In the genomic region with DNA sequence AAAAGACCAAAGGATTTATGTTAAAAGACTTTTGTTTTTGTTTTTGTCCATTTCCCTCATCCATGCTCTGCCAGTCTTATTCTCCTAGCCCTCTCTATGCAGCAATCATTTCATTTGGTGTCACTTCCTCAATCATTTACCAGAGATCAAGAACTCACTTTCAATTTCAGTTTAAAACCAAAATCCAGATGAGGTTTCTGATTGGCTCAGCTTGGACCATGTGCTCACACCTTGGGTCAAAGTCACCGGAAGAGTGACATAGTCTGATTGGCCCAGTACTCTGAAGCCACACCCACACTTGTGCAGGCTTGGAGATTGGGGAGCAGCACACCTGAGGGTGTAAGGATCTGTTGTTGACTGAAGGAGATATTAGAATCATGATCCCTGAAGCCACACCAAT, we compare ENCODE assay signal across 9 cellular contexts.
DNase-seq lines count a peak whose midpoint lies in the region; ATAC-seq, FAIRE-seq and TF ChIP-seq lines count a peak whose summit lies in the region.
"Had no signal": no experiment of that assay in that cellular context is flagged by ENCODE, and none has a peak within 500 bp of the region (broad histone marks: within the 10 kb centered on the region; RNA-seq: fewer than 3 reads in every experiment).

No MANE protein-coding gene starts in this region.

- in situ Hi-C loops in HepG2 (cut with HindIII; ENCODE audit: extremely low pct_ligation_motif_present, low pct_unique_long_range_greater_than_20kb): no loop called here
- in situ Hi-C loops in SK-MEL-5 (cut with HindIII; ENCODE audit: low pct_unique_long_range_greater_than_20kb, low sequenced_read_pairs): no loop called here

- WGBS in liver: 20% methylated on average over 1 of the region's 1 CpG
- WGBS in HepG2 (ENCODE audit: low lambda C conversion rate): 8% methylated on average over 1 of the region's 1 CpG
- WGBS in esophagus squamous epithelium, 2 donors: 33 to 85% methylated on average over 1 of the region's 1 CpG

- H3K27me3 ChIP-seq in liver (ENCODE audit: control insufficient read depth in 4 of 4, insufficient read depth in 4 of 4, low read length in 3 of 4) (no peaks in the 10 kb centered on the region), HepG2 (ENCODE audit: control insufficient read depth in 1 of 2, insufficient read depth in 2 of 2, low read length in 2 of 2) (no peaks in the 10 kb centered on the region), esophagus squamous epithelium (no peaks in the 10 kb centered on the region)

- H3K9ac ChIP-seq in liver (ENCODE audit: low read depth in 1 of 2, low read length in 2 of 2) (peak overlapping the region in 1 of 2 donors; percentile 17), HepG2 (ENCODE audit: insufficient read depth, low read depth, low read length) (no peak overlapping the region)

- H3K4me1 ChIP-seq in liver (ENCODE audit: control insufficient read depth in 4 of 4, insufficient read depth in 4 of 4, low read length in 3 of 4) (peaks cover 0 to 17% (median 9%) of the 10 kb centered on the region in 4 donors), HepG2 (ENCODE audit: insufficient read depth, low read length) (no peaks in the 10 kb centered on the region), esophagus squamous epithelium (peaks cover 0 to 20% (median 6%) of the 10 kb centered on the region in 3 donors)

- H3K9me3 Mint-ChIP-seq in nephron progenitor cell: no peaks in the 10 kb centered on the region

- H3K36me3 Mint-ChIP-seq in nephron progenitor cell (ENCODE audit: low read depth): no peaks in the 10 kb centered on the region

- TF ChIP-seq EP300 in HepG2 (IDR thresholded peaks at IDR 0.05; ENCODE audit: low read depth in 2 of 2, low read length in 2 of 2) (no peak), HepG2 (CRISPR knock-in tag; IDR thresholded peaks at IDR 0.05; ENCODE audit: borderline replicate concordance) (no peak)

- H3K4me2 ChIP-seq in HepG2 (ENCODE audit: low read depth, low read length): no peak overlapping the region

- no TSS peak for BruUV-seq in HepG2 (replicated peaks; lab: Mats Ljungman, UMichigan)

- peaks cover 15% of the 10 kb centered on the region for H3K4me1 Mint-ChIP-seq in nephron progenitor cell

- H3K27ac Mint-ChIP-seq in nephron progenitor cell: no peak overlapping the region

- H3K79me2 ChIP-seq in HepG2 (ENCODE audit: insufficient read depth, low read length): no peaks in the 10 kb centered on the region

- ATAC-seq in HepG2: no peak
- peak; percentile 87 for ATAC-seq in HG02973 (IDR thresholded peaks at IDR 0.05; ENCODE audit: unreplicated experiment)
- ATAC-seq in left colon: peak; percentile 74

- no peak overlapping the region for H3K4me3 Mint-ChIP-seq in nephron progenitor cell

- H3K4me3 ChIP-seq in liver (ENCODE audit: low read depth in 1 of 3, low read length in 3 of 3) (peak overlapping the region; percentile 28 to 53 (median 31)), HepG2 (replicated peaks in 1 of 3; ENCODE audit: insufficient read depth in 1 of 3, low read depth in 2 of 3, low read length in 3 of 3) (no peak overlapping the region), esophagus squamous epithelium (no peak overlapping the region)

- H2AFZ ChIP-seq in HepG2 (ENCODE audit: low read length): no peak overlapping the region

- H3K9me3 ChIP-seq in liver (ENCODE audit: control insufficient read depth in 4 of 4, low read length in 3 of 4): no peaks in the 10 kb centered on the region
- H3K9me3 ChIP-seq in HepG2 (ENCODE audit: low read length): no peaks in the 10 kb centered on the region
- H3K9me3 ChIP-seq in esophagus squamous epithelium: no peaks in the 10 kb centered on the region

- TF ChIP-seq RAD21 in liver (IDR thresholded peaks at IDR 0.05): no peak
- TF ChIP-seq RAD21 in HepG2 (CRISPR knock-in tag; IDR thresholded peaks at IDR 0.05): no peak

- no peaks in the 10 kb centered on the region for H3K27me3 Mint-ChIP-seq in nephron progenitor cell (ENCODE audit: low read depth, poor library complexity)

- no peaks in the 10 kb centered on the region for H4K20me1 ChIP-seq in HepG2 (ENCODE audit: insufficient read depth, low read length)

- TF ChIP-seq POLR2A in HepG2 (IDR thresholded peaks at IDR 0.05; ENCODE audit: insufficient read depth in 1 of 2, low read depth in 2 of 2, low read length in 2 of 2): no peak
- TF ChIP-seq POLR2A in esophagus squamous epithelium (IDR thresholded peaks at IDR 0.05): no peak

- POLR2A ChIA-PET in HepG2 (lab: Yijun Ruan, JAX): no interaction called here

- TF ChIP-seq CTCF in liver (IDR thresholded peaks at IDR 0.05; ENCODE audit: low read depth, low read length, missing input control) (no peak), HepG2 (CRISPR knock-in tag; IDR thresholded peaks at IDR 0.05) (no peak), nephron progenitor cell (IDR thresholded peaks at IDR 0.05) (no peak), esophagus squamous epithelium (IDR thresholded peaks at IDR 0.05) (no peak)

- CTCF ChIA-PET in HepG2 (lab: Yijun Ruan, JAX; ENCODE audit: low intra/inter-chr PET ratio, low total read pairs): no interaction called here

- H3K27ac ChIP-seq in liver (ENCODE audit: low read depth in 1 of 2, low read length in 2 of 2) (peak overlapping the region in 1 of 2 donors; percentile 44), HepG2 (ENCODE audit: extremely low read length, insufficient read depth, low read length) (no peak overlapping the region), esophagus squamous epithelium (peak overlapping the region in 2 of 4 donors; percentile 54 to 65)

- H3K36me3 ChIP-seq in liver (ENCODE audit: control insufficient read depth in 4 of 4, insufficient read depth in 3 of 4, low read depth in 1 of 4, low read length in 3 of 4) (no peaks in the 10 kb centered on the region), HepG2 (replicated peaks in 1 of 2; ENCODE audit: control insufficient read depth in 1 of 2, insufficient read depth in 2 of 2, low read length in 2 of 2) (no peaks in the 10 kb centered on the region), esophagus squamous epithelium (no peaks in the 10 kb centered on the region)

- intact Hi-C loops in HepG2 (cut with micrococcal nuclease; ENCODE audit: unreplicated experiment): loop anchor here (10.0 kb wide), 1 partner anchor 139 kb away; no protein-coding TSS in a partner anchor
- intact Hi-C loops in left colon (cut with DNase I, micrococcal nuclease): no loop called here
- intact Hi-C loops in esophagus squamous epithelium (cut with DNase I): no loop called here

- DNase-seq in HepG2 (ENCODE audit: low spot score) (no peak), SK-MEL-5 (ENCODE audit: low read depth, low spot score) (peak; percentile 14), left colon (peak; percentile 27 to 47), nephron progenitor cell (no peak), esophagus squamous epithelium (lab: John Stamatoyannopoulos, UW) (no peak), GF-D8 (lab: John Stamatoyannopoulos, UW) (no peak)

- no peak for FAIRE-seq in HepG2 (lab: Jason Lieb, UNC)
- FAIRE-seq: G401.6 had no signal

TF ChIP-seq in liver, 16 proteins besides CTCF, POLR2A, EP300 and RAD21:
- TF ChIP-seq YY1 (IDR thresholded peaks at IDR 0.05) (no peak), SP1 (IDR thresholded peaks at IDR 0.05) (no peak), HNF4A (conservative IDR thresholded peaks at IDR 0.05) (peak in 1 of 2 donors; percentile 13), HNF4G (IDR thresholded peaks at IDR 0.05) (no peak)

TF ChIP-seq in HepG2, 621 proteins besides CTCF, POLR2A, EP300 and RAD21 (continues in another document):
- TF ChIP-seq ZSCAN9 (CRISPR knock-in tag; IDR thresholded peaks at IDR 0.05; ENCODE audit: borderline replicate concordance) (no peak), ZNF10 (CRISPR knock-in tag; IDR thresholded peaks at IDR 0.05; ENCODE audit: borderline replicate concordance, low read depth) (no peak), ZNF775 (CRISPR knock-in tag; IDR thresholded peaks at IDR 0.05; ENCODE audit: borderline replicate concordance) (no peak), ZSCAN30 (CRISPR knock-in tag; IDR thresholded peaks at IDR 0.05) (no peak), NFRKB (IDR thresholded peaks at IDR 0.05) (no peak), CENPT (CRISPR knock-in tag; IDR thresholded peaks at IDR 0.05; ENCODE audit: low read depth) (no peak), ZNF570 (CRISPR knock-in tag; IDR thresholded peaks at IDR 0.05; ENCODE audit: borderline replicate concordance) (no peak)

Comparison
In these comparisons a context has a peak if more than half of its experiments do, and no peak if none do; other contexts are left out.
1. H3K4me3 ChIP-seq: peak in liver (3 of 3); none in HepG2 (0 of 3) and esophagus squamous epithelium (0 of 4).
2. DNase-seq: peak in SK-MEL-5 (single experiment) and left colon (2 of 2); none in HepG2 (single experiment), nephron progenitor cell (single experiment), esophagus squamous epithelium (single experiment) and GF-D8 (single experiment).